In genomic region chr3:13574798-13575451, GRCh38 we compare ENCODE assay signal across 9 cellular contexts.
DNase-seq lines count a peak whose midpoint lies in the region; ATAC-seq and TF ChIP-seq lines count a peak whose summit lies in the region.
"Had no signal": no experiment of that assay in that cellular context is flagged by ENCODE, and none has a peak within 500 bp of the region (broad histone marks: within the 10 kb centered on the region; RNA-seq: fewer than 3 reads in every experiment).

No MANE protein-coding gene starts in this region.

- no peaks in the 10 kb centered on the region for H3K36me3 ChIP-seq in KOPT-K1 (ENCODE audit: insufficient read depth, low read length)

- H3K9me3 ChIP-seq in KOPT-K1 (ENCODE audit: insufficient read depth, low read length, poor library complexity, severe bottlenecking): no peaks in the 10 kb centered on the region
- H3K9me3 ChIP-seq: psoas muscle had no signal

- H3K27ac ChIP-seq in KOPT-K1 (ENCODE audit: low read depth, low read length, poor library complexity, severe bottlenecking): peak overlapping the region; percentile 71
- H3K27ac ChIP-seq: psoas muscle had no signal

- ATAC-seq in GM21390 (IDR thresholded peaks at IDR 0.05; ENCODE audit: unreplicated experiment) (no peak), HG02884 (IDR thresholded peaks at IDR 0.05; ENCODE audit: unreplicated experiment) (no peak)
- ATAC-seq: psoas muscle had no signal

- peak; percentile 64 for DNase-seq in ELR (ENCODE audit: low read depth)
- peak; percentile 48 for DNase-seq in choroid plexus epithelial cell (ENCODE audit: low read depth)
- peak; percentile 59 for DNase-seq in retinal pigment epithelial cell (ENCODE audit: low read depth)
- DNase-seq in iPS-NIHi11 (ENCODE audit: low spot score): no peak
- DNase-seq: kidney glomerular epithelial cell had no signal

- TF ChIP-seq CTCF in choroid plexus epithelial cell (conservative IDR thresholded peaks at IDR 0.05; ENCODE audit: low read depth, low read length) (no peak), retinal pigment epithelial cell (conservative IDR thresholded peaks at IDR 0.05; ENCODE audit: low read depth, low read length) (no peak)

- H3K4me3 ChIP-seq in choroid plexus epithelial cell (ENCODE audit: low read depth, low read length) (no peak overlapping the region), retinal pigment epithelial cell (ENCODE audit: low read length) (no peak overlapping the region)
- H3K4me3 ChIP-seq: psoas muscle had no signal
